28 cellular contexts compared by ENCODE assay signal in the genomic region with DNA sequence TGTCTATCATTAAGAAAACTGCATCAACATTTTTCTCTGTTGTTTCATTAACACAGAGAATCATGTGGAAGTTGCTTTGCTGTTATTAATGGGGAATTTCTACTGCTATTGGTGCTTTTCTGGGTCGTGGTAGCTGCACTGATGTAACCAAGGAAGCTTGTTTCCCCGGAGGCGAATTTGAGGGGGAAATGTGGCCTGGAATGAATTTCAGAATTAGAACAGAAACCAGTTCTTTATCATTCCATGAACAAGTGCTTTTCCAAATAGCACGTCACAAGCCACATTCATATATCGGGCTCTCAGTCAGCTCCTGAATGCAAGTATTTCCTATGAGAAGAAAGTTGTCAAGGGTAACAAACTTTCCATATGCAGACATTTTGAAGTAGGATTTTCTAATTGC.
"Had no signal": no experiment of that assay in that cellular context is flagged by ENCODE, and none has a peak within 500 bp of the region (broad histone marks: within the 10 kb centered on the region; RNA-seq: fewer than 3 reads in every experiment).

No MANE protein-coding gene starts in this region.

- H3K4me1 ChIP-seq: left lung, lower lobe of right lung, parathyroid adenoma, right atrium auricular region, right lobe of liver, uterus had no signal

- H3K27me3 ChIP-seq: left lung, right atrium auricular region, right lobe of liver, tibial nerve, uterus had no signal

- H3K27me3 Mint-ChIP-seq: stimulated activated memory B cell treated with anti-CD40 and anti-IgM and Interleukin-4, amounts not matched to agents 10 μg/mL and 1 μg/mL and 100 μg/mL, for 72 hours; stimulated activated naive CD8-positive, alpha-beta T cell treated with anti-CD3 and anti-CD28 coated beads, Interleukin-15, amount 100 ng/mL, for 72 hours had no signal

- H3K4me3 Mint-ChIP-seq: immature natural killer cell; naive thymus-derived CD8-positive, alpha-beta T cell; nephron; neural crest cell; stimulated activated memory B cell treated with anti-CD40 and anti-IgM and Interleukin-4, amounts not matched to agents 10 μg/mL and 1 μg/mL and 100 μg/mL, for 72 hours; stimulated activated naive CD8-positive, alpha-beta T cell treated with anti-CD3 and anti-CD28 coated beads, Interleukin-15, amount 100 ng/mL, for 72 hours; type B pancreatic cell had no signal

- H2AFZ ChIP-seq: parathyroid adenoma had no signal

- H3K4me1 Mint-ChIP-seq: immature natural killer cell; naive thymus-derived CD8-positive, alpha-beta T cell; nephron; neural crest cell; stimulated activated memory B cell treated with anti-CD40 and anti-IgM and Interleukin-4, amounts not matched to agents 10 μg/mL and 1 μg/mL and 100 μg/mL, for 72 hours; stimulated activated naive CD8-positive, alpha-beta T cell treated with anti-CD3 and anti-CD28 coated beads, Interleukin-15, amount 100 ng/mL, for 72 hours had no signal

- H3K36me3 ChIP-seq: left lung, lower lobe of right lung, right atrium auricular region, right lobe of liver, tibial nerve, uterus had no signal

- H3K9me3 Mint-ChIP-seq: stimulated activated memory B cell treated with anti-CD40 and anti-IgM and Interleukin-4, amounts not matched to agents 10 μg/mL and 1 μg/mL and 100 μg/mL, for 72 hours had no signal

- H3K4me3 ChIP-seq: left lung, lower lobe of right lung, right atrium auricular region, right lobe of liver, smooth muscle cell, tibial nerve, uterus had no signal

- ATAC-seq: left colon; left lung; lower lobe of right lung; naive thymus-derived CD8-positive, alpha-beta T cell; right lobe of liver; stimulated activated memory B cell treated with anti-CD40 and anti-IgM and Interleukin-4, amounts not matched to agents 10 μg/mL and 1 μg/mL and 100 μg/mL, for 72 hours; stimulated activated naive CD8-positive, alpha-beta T cell treated with anti-CD3 and anti-CD28 coated beads, Interleukin-15, amount 100 ng/mL, for 72 hours had no signal

- H3K36me3 Mint-ChIP-seq: immature natural killer cell; naive thymus-derived CD8-positive, alpha-beta T cell; stimulated activated memory B cell treated with anti-CD40 and anti-IgM and Interleukin-4, amounts not matched to agents 10 μg/mL and 1 μg/mL and 100 μg/mL, for 72 hours; type B pancreatic cell had no signal

- H3K4me2 ChIP-seq: smooth muscle cell had no signal

- DNase-seq: hypothalamus; immature natural killer cell; kidney; left colon; left lung; lower lobe of right lung; mammary epithelial cell; mesenchymal stem cell; naive thymus-derived CD8-positive, alpha-beta T cell; nucleus accumbens; right lobe of liver; stimulated activated CD4-positive, alpha-beta T cell treated with anti-CD3 and anti-CD28 coated beads, Interleukin-1b, Interleukin-23, amount 100 ng/mL, for 48 hours; stimulated activated CD4-positive, alpha-beta T cell treated with anti-CD3 and anti-CD28 coated beads, Interleukin-2, amount 100 ng/mL, for 48 hours; stimulated activated CD4-positive, alpha-beta T cell treated with anti-CD3 and anti-CD28 coated beads, Interleukin-4, amount 100 ng/mL, for 4 hours; stimulated activated CD8-positive, alpha-beta memory T cell treated with anti-CD3 and anti-CD28 coated beads, Interleukin-4, amount 100 ng/mL, for 48 hours; stimulated activated naive CD4-positive, alpha-beta T cell treated with Interleukin-2 at 50 U/mL for 16 hours; stimulated activated naive CD8-positive, alpha-beta T cell treated with anti-CD3 and anti-CD28 coated beads, Interleukin-15, amount 100 ng/mL, for 72 hours; substantia nigra; uterus had no signal

- H3K27ac ChIP-seq: left lung, lower lobe of right lung, parathyroid adenoma, right atrium auricular region, right lobe of liver, tibial nerve, uterus had no signal

- H3K9me3 ChIP-seq: left lung, lower lobe of right lung, right atrium auricular region, right lobe of liver, tibial nerve, uterus had no signal

- H3K27ac Mint-ChIP-seq: immature natural killer cell; naive thymus-derived CD8-positive, alpha-beta T cell; nephron; progenitor cell of endocrine pancreas; stimulated activated memory B cell treated with anti-CD40 and anti-IgM and Interleukin-4, amounts not matched to agents 10 μg/mL and 1 μg/mL and 100 μg/mL, for 72 hours; stimulated activated naive CD8-positive, alpha-beta T cell treated with anti-CD3 and anti-CD28 coated beads, Interleukin-15, amount 100 ng/mL, for 72 hours; type B pancreatic cell had no signal

- H3K79me2 ChIP-seq: parathyroid adenoma had no signal
